Comparison of ENCODE assay signal across 1 cellular context in the genomic region with DNA sequence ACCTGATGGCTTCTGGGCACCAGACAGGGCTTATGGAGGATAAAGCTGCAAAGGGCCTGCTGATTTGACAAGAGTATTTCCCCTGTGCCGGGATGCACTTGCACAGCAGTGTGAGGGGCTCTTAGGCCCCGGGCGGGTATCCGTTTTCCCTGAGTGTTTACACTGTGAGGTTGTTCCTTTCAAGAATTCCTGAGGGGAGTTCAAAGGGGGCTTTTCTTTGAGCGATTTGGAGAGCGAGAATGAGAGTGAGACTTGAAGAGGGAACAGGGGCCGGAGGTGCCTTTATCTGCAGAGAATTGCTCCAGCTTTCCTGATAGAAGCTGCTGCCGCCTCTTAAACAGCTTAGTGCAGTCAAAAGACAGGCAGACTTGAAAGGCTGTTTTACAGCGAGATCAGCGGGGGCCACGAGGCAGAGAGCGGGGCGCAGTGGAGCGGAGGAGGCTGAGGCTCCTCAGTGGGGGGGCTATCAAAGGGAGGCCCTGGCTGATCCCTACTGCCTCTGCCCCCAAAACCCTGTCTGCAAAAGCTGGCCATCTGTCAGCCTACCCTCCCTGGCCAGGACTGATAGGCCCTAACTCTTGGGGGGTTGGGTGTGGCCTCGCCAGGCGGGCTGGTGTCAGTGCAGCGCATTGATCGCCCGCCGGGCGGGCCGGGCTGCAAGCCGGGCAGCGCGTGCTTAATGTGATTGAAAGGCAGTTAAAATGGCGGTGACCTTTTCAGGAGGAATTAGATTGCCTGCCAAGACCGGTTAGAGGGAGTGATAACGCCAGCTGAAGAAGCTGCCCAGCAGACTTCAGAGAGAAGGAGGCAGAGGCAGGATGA.
A peak's percentile ranks its signal among the peaks of the same experiment; 100 is the strongest.
TF ChIP-seq lines count a peak whose summit lies in the region.

No MANE protein-coding gene starts in this region.

TF ChIP-seq in HepG2, 621 proteins besides CTCF, POLR2A, EP300 and RAD21:
- TF ChIP-seq AGO2 (optimal IDR thresholded peaks at IDR 0.05; ENCODE audit: low read depth, low read length) (peak; percentile 78), RBFOX2 (IDR thresholded peaks at IDR 0.05; ENCODE audit: low read depth, low read length) (peak; percentile 55; the same call in 1 of the 2 replicates), ASH2L (IDR thresholded peaks at IDR 0.05; ENCODE audit: insufficient read length, low read depth, low read length) (no peak)
